In the genomic region with DNA sequence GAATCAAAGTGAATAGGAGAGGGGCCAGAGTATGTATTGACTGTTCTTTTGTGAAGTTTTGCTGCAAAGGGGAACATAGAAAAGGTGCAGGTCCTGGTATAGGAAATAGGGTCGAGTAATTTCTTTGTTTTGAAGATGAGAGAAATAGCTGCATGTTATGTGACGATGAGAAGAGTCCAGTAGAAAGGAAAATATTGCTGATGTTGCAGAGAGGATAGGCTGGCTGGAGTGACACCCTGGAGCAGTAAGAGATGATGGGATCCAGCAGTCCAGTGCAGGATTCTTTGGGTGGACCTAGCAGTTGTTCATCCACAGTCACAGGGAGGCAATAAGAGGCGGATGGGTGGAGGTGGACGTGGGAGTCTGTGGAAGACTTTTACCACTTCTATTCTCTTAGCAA, we compare ENCODE assay signal across 18 cellular contexts. TPM values are rescaled to one million over a fixed set of nuclear protein-coding genes. Genes with fewer than 3 reads are reported as not detected.
DNase-seq lines count a peak whose midpoint lies in the region; ATAC-seq, FAIRE-seq and TF ChIP-seq lines count a peak whose summit lies in the region.
"Had no signal": no experiment of that assay in that cellular context is flagged by ENCODE, and none has a peak within 500 bp of the region (broad histone marks: within the 10 kb centered on the region; RNA-seq: fewer than 3 reads in every experiment).

No MANE protein-coding gene starts in this region.

- intact Hi-C loops in activated naive CD4-positive, alpha-beta T cell treated with anti-CD3 and anti-CD28 coated beads for 36 hours (cut with micrococcal nuclease): loop anchor here (5.0 kb wide), 2 partner anchors 143 to 228 kb away; a partner anchor contains a TSS
- intact Hi-C loops in Calu3 (cut with micrococcal nuclease; ENCODE audit: unreplicated experiment) (no loop called here), transverse colon (cut with DNase I; ENCODE audit: low total_unique reads) (no loop called here)

- peaks cover 22% of the 10 kb centered on the region for H3K4me1 Mint-ChIP-seq in activated naive CD4-positive, alpha-beta T cell treated with anti-CD3 and anti-CD28 coated beads for 36 hours (ENCODE audit: low read depth)
- H3K4me1 Mint-ChIP-seq in Calu3 (ENCODE audit: low read depth, unreplicated experiment) (no peaks in the 10 kb centered on the region), progenitor cell of endocrine pancreas (ENCODE audit: low read depth) (peaks cover 2% of the 10 kb centered on the region)
- peaks cover 29% of the 10 kb centered on the region for H3K4me1 Mint-ChIP-seq in central memory CD8-positive, alpha-beta T cell

- H3K27me3 ChIP-seq in transverse colon: peaks cover 12% of the 10 kb centered on the region
- H3K27me3 ChIP-seq: foreskin keratinocyte had no signal

- BruUV-seq in Calu3 (replicated peaks; lab: Mats Ljungman, UMichigan): no TSS peak

- FAIRE-seq in frontal cortex (lab: Jason Lieb, UNC): no peak

- no peak for TF ChIP-seq POLR2A in transverse colon (IDR thresholded peaks at IDR 0.05)

- H3K27ac ChIP-seq in transverse colon: no peak overlapping the region
- H3K27ac ChIP-seq: foreskin keratinocyte had no signal

- H3K4me3 Mint-ChIP-seq in activated naive CD4-positive, alpha-beta T cell treated with anti-CD3 and anti-CD28 coated beads for 36 hours: peak overlapping the region; percentile 82
- H3K4me3 Mint-ChIP-seq in Calu3 (ENCODE audit: low read depth, unreplicated experiment) (peak overlapping the region; percentile 15), progenitor cell of endocrine pancreas (ENCODE audit: low read depth) (peak overlapping the region; percentile 5)
- peak overlapping the region; percentile 97 for H3K4me3 Mint-ChIP-seq in central memory CD8-positive, alpha-beta T cell

- TF ChIP-seq EP300 in transverse colon (IDR thresholded peaks at IDR 0.05; ENCODE audit: low read depth): no peak

- H3K4me3 ChIP-seq in transverse colon: no peak overlapping the region

- no peak for DNase-seq in activated naive CD4-positive, alpha-beta T cell treated with anti-CD3 and anti-CD28 coated beads for 36 hours
- no peak for DNase-seq in activated naive CD4-positive, alpha-beta T cell treated with anti-CD3 and anti-CD28 coated beads, Interleukin-2, amount 50 U/mL, for 16 hours
- DNase-seq in Calu3: no peak
- DNase-seq in central memory CD8-positive, alpha-beta T cell (ENCODE audit: low spot score in 2 of 2): no peak
- DNase-seq in progenitor cell of endocrine pancreas (ENCODE audit: low spot score, unreplicated experiment): no peak
- no peak for DNase-seq in transverse colon
- DNase-seq in NCI-H2107 (lab: John Stamatoyannopoulos, UW): no peak
- no peak for DNase-seq in frontal cortex (ENCODE audit: low spot score in 2 of 2)
- DNase-seq: activated CD4-positive, CD25-positive, alpha-beta regulatory T cell; foreskin keratinocyte; mesendoderm; MM.1S; NCI-H2227 treated with DMSO at 0.1 percent for 48 hours; NCI-H774; PC-3; SHP77 treated with DMSO at 0.1 percent for 48 hours; stimulated activated CD4-positive, alpha-beta T cell treated with anti-CD3 and anti-CD28 coated beads, Interleukin-4, amount 100 ng/mL, for 4 hours had no signal

- H3K27me3 Mint-ChIP-seq in activated naive CD4-positive, alpha-beta T cell treated with anti-CD3 and anti-CD28 coated beads for 36 hours (ENCODE audit: low read depth): peaks cover 12% of the 10 kb centered on the region
- H3K27me3 Mint-ChIP-seq in Calu3 (ENCODE audit: unreplicated experiment): peaks cover 30% of the 10 kb centered on the region
- H3K27me3 Mint-ChIP-seq in central memory CD8-positive, alpha-beta T cell: peaks cover 36% of the 10 kb centered on the region
- H3K27me3 Mint-ChIP-seq in progenitor cell of endocrine pancreas: peaks cover 54% of the 10 kb centered on the region

- peaks cover 4% of the 10 kb centered on the region for H3K36me3 Mint-ChIP-seq in activated naive CD4-positive, alpha-beta T cell treated with anti-CD3 and anti-CD28 coated beads for 36 hours (ENCODE audit: low read depth)
- peaks cover 24% of the 10 kb centered on the region for H3K36me3 Mint-ChIP-seq in Calu3 (ENCODE audit: insufficient read depth, unreplicated experiment)
- H3K36me3 Mint-ChIP-seq in central memory CD8-positive, alpha-beta T cell (ENCODE audit: insufficient read depth): peaks cover 20% of the 10 kb centered on the region
- no peaks in the 10 kb centered on the region for H3K36me3 Mint-ChIP-seq in progenitor cell of endocrine pancreas (ENCODE audit: insufficient read depth)

- no peaks in the 10 kb centered on the region for H3K9me3 ChIP-seq in transverse colon

- in situ Hi-C loops in transverse colon (cut with MboI; ENCODE audit: low pct_ligation_motif_present in 1 of 4, low pct_unique_long_range_greater_than_20kb in 1 of 4, low sequenced_read_pairs in 3 of 4): no loop called here

- H3K27ac Mint-ChIP-seq in activated naive CD4-positive, alpha-beta T cell treated with anti-CD3 and anti-CD28 coated beads for 36 hours: no peak overlapping the region
- no peak overlapping the region for H3K27ac Mint-ChIP-seq in Calu3 (ENCODE audit: unreplicated experiment)
- H3K27ac Mint-ChIP-seq in central memory CD8-positive, alpha-beta T cell (ENCODE audit: low read depth): peak overlapping the region; percentile 98
- H3K27ac Mint-ChIP-seq in progenitor cell of endocrine pancreas: no peak overlapping the region
- H3K27ac Mint-ChIP-seq: dendritic cell treated with granulocyte-macrophage colony-stimulating factor and Interleukin-4, amounts not matched to agents 40 ng/mL and 50 ng/mL, for 4 days had no signal

- CTCF ChIA-PET in activated naive CD4-positive, alpha-beta T cell treated with anti-CD3 and anti-CD28 coated beads for 36 hours (lab: Charles Lee): no interaction called here
- CTCF ChIA-PET in Calu3 (lab: Charles Lee): no interaction called here

- TF ChIP-seq CTCF in Calu3 (IDR thresholded peaks at IDR 0.05; ENCODE audit: unreplicated experiment) (no peak), progenitor cell of endocrine pancreas (IDR thresholded peaks at IDR 0.05; ENCODE audit: unreplicated experiment) (no peak), transverse colon (IDR thresholded peaks at IDR 0.05) (no peak)

- peaks cover 0 to 8% (median 2%) of the 10 kb centered on the region in 4 donors for H3K36me3 ChIP-seq in transverse colon

- 87% methylated on average over 4 of the region's 4 CpGs for WGBS in transverse colon (ENCODE audit: low coverage in 1 of 2), 2 donors

- no peaks in the 10 kb centered on the region for H3K9me3 Mint-ChIP-seq in activated naive CD4-positive, alpha-beta T cell treated with anti-CD3 and anti-CD28 coated beads for 36 hours
- peaks cover 2% of the 10 kb centered on the region for H3K9me3 Mint-ChIP-seq in Calu3 (ENCODE audit: low read depth, unreplicated experiment)
- H3K9me3 Mint-ChIP-seq in central memory CD8-positive, alpha-beta T cell: no peaks in the 10 kb centered on the region
- no peaks in the 10 kb centered on the region for H3K9me3 Mint-ChIP-seq in progenitor cell of endocrine pancreas (ENCODE audit: low read depth)
- H3K9me3 Mint-ChIP-seq: dendritic cell treated with granulocyte-macrophage colony-stimulating factor and Interleukin-4, amounts not matched to agents 40 ng/mL and 50 ng/mL, for 4 days had no signal

- no peak for ATAC-seq in central memory CD8-positive, alpha-beta T cell (replicated peaks; ENCODE audit: extremely low read depth, poor library complexity, severe bottlenecking)
- ATAC-seq: foreskin keratinocyte, PC-3 had no signal

- peaks cover 6 to 19% (median 9%) of the 10 kb centered on the region in 4 donors for H3K4me1 ChIP-seq in transverse colon
- H3K4me1 ChIP-seq: foreskin keratinocyte had no signal

RNA-seq across cellular contexts. Expression of a gene that starts 2.1 kb away (rescaled TPM):
- total RNA-seq in activated naive CD4-positive, alpha-beta T cell treated with anti-CD3 and anti-CD28 coated beads for 36 hours: 10 to 100 TPM; 21.4 to 21.6 TPM
- total RNA-seq in Calu3 (2022) (25.9 and 26.2 TPM in 2 replicates), progenitor cell of endocrine pancreas (22.4 and 23.2 TPM in 2 replicates), transverse colon (10 to 100 TPM in 2 of 4 donors, 1 to 10 TPM in 2; 6.8 to 12.2 (median 9.9) TPM), frontal cortex (12.6 TPM)

Comparison
In these comparisons a context has a peak if more than half of its experiments do, and no peak if none do; other contexts are left out.
1. H3K4me3 Mint-ChIP-seq: peak in every context shown above with its lines; median percentile 97 in central memory CD8-positive, alpha-beta T cell; 82 in activated naive CD4-positive, alpha-beta T cell treated with anti-CD3 and anti-CD28 coated beads for 36 hours; 15 in Calu3; 5 in progenitor cell of endocrine pancreas.